In the genomic region with DNA sequence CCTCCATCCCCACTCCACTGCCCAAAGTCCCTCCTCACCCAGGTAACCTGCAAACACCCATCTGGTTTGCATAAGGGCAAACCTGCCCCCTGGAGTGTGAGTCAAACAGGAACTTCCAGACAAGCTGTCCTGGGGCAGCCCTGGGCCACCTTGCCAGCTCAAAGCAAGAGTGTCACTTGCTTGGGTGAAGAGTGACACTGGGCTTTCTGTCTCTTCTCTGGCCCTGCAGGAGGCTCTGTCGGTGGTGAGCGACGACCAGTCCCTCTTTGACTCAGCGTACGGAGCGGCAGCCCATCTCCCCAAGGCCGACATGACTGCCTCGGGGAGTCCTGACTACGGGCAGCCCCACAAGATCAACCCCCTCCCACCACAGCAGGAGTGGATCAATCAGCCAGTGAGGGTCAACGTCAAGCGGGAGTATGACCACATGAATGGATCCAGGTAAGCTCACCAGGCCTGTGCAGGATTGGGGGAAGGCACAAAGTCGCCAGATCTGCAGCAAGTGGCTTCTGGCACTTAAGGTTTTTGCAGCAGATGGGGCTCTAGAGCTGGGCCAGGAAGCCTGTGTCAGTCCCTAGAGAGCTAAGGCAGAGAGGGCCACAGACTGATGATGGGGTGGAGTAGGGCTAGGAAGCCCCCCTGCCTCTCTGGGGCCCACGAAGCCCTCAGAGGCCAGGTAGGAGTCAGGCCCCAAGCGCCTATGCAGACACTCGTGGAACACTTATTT, we compare ENCODE assay signal across 9 cellular contexts.
DNase-seq lines count a peak whose midpoint lies in the region; ATAC-seq and TF ChIP-seq lines count a peak whose summit lies in the region.
"Had no signal": no experiment of that assay in that cellular context is flagged by ENCODE, and none has a peak within 500 bp of the region (broad histone marks: within the 10 kb centered on the region; RNA-seq: fewer than 3 reads in every experiment).

No MANE protein-coding gene starts in this region.

- intact Hi-C loops in activated CD4-positive, alpha-beta T cell treated with anti-CD3 and anti-CD28 coated beads for 36 hours (cut with DNase I, micrococcal nuclease) = loop anchor here (1.0 to 10.0 kb wide), 17 partner anchors 25 to 723 kb away; partner anchors contain the start of gene FLI1 (in 1 of the 2)
- intact Hi-C loops in spleen (cut with DNase I; ENCODE audit: low total_unique reads) = loop anchor here (10.0 kb wide), 1 partner anchor 53 kb away; no protein-coding TSS in a partner anchor
- intact Hi-C loops in stomach (cut with DNase I; ENCODE audit: low total_unique reads) = no loop called here

- peak; percentile 68 for ATAC-seq in activated CD4-positive, alpha-beta T cell treated with anti-CD3 and anti-CD28 coated beads for 36 hours
- peak; percentile 83 for ATAC-seq in HG02642 (IDR thresholded peaks at IDR 0.05; ENCODE audit: poor library complexity, unreplicated experiment)

- H3K27me3 ChIP-seq in spleen (replicated peaks in 1 of 7) = no peaks in the 10 kb centered on the region
- H3K27me3 ChIP-seq in stomach = no peaks in the 10 kb centered on the region
- H3K27me3 ChIP-seq: ovary had no signal

- H3K27ac ChIP-seq in spleen = peak overlapping the region in 7 of 8 donors; percentile 32 to 80 (median 67)
- H3K27ac ChIP-seq in stomach = no peak overlapping the region
- H3K27ac ChIP-seq: ovary had no signal

- H3K27ac Mint-ChIP-seq in activated CD4-positive, alpha-beta T cell treated with anti-CD3 and anti-CD28 coated beads for 36 hours = peak overlapping the region; percentile 95
- peak overlapping the region; percentile 76 for H3K27ac Mint-ChIP-seq in T-helper 1 cell treated with Interleukin-12 subunit alpha and Interleukin-12 subunit beta and Interleukin-4 antibody, amounts not matched to agents 30 μg/mL and 1 μg/mL, for 36 hours

- WGBS in spleen, 5 donors = 67 to 89% (median 77%) methylated on average over 13 to 15 of the region's 15 CpGs
- WGBS in stomach, 5 donors = 74 to 89% (median 84%) methylated on average over 6 to 15 of the region's 15 CpGs

- H3K4me1 ChIP-seq in spleen = peaks cover 45 to 99% (median 70%) of the 10 kb centered on the region in 6 donors
- H3K4me1 ChIP-seq in stomach = peaks cover 0 to 20% (median 4%) of the 10 kb centered on the region in 4 donors

- H3K9me3 ChIP-seq in spleen (no peaks in the 10 kb centered on the region), stomach (no peaks in the 10 kb centered on the region)
- H3K9me3 ChIP-seq: ovary had no signal

- peak overlapping the region in 1 of 8 donors; percentile 30 for H3K4me3 ChIP-seq in spleen
- no peak overlapping the region for H3K4me3 ChIP-seq in stomach
- H3K4me3 ChIP-seq: ovary had no signal

- POLR2A ChIA-PET in activated CD4-positive, alpha-beta T cell treated with anti-CD3 and anti-CD28 coated beads for 36 hours (lab: Charles Lee) = interaction anchor here (0.6 to 1.5 kb wide), 4 partner anchors 31 to 469 kb away, joined by 3 to 4 read pairs (median 3); no protein-coding TSS in a partner anchor

- H3K36me3 ChIP-seq in spleen (peaks cover 0 to 87% (median 55%) of the 10 kb centered on the region in 6 donors), stomach (peaks cover 0 to 38% (median 18%) of the 10 kb centered on the region in 4 donors)
- H3K36me3 ChIP-seq: ovary had no signal

- no peak overlapping the region for H3K4me3 Mint-ChIP-seq in activated CD4-positive, alpha-beta T cell treated with anti-CD3 and anti-CD28 coated beads for 36 hours
- H3K4me3 Mint-ChIP-seq in T-helper 1 cell treated with Interleukin-12 subunit alpha and Interleukin-12 subunit beta and Interleukin-4 antibody, amounts not matched to agents 30 μg/mL and 1 μg/mL, for 36 hours = no peak overlapping the region

- H3K36me3 Mint-ChIP-seq in activated CD4-positive, alpha-beta T cell treated with anti-CD3 and anti-CD28 coated beads for 36 hours (ENCODE audit: low read depth) = peaks cover 26% of the 10 kb centered on the region
- peaks cover 43% of the 10 kb centered on the region for H3K36me3 Mint-ChIP-seq in T-helper 1 cell treated with Interleukin-12 subunit alpha and Interleukin-12 subunit beta and Interleukin-4 antibody, amounts not matched to agents 30 μg/mL and 1 μg/mL, for 36 hours (ENCODE audit: low read depth)

- TF ChIP-seq POLR2A in spleen (IDR thresholded peaks at IDR 0.05) (no peak), stomach (IDR thresholded peaks at IDR 0.05) (no peak)

- no peaks in the 10 kb centered on the region for H3K9me3 Mint-ChIP-seq in activated CD4-positive, alpha-beta T cell treated with anti-CD3 and anti-CD28 coated beads for 36 hours (ENCODE audit: low read depth)
- H3K9me3 Mint-ChIP-seq in T-helper 1 cell treated with Interleukin-12 subunit alpha and Interleukin-12 subunit beta and Interleukin-4 antibody, amounts not matched to agents 30 μg/mL and 1 μg/mL, for 36 hours = no peaks in the 10 kb centered on the region

- peak; percentile 75 for DNase-seq in activated CD4-positive, alpha-beta T cell treated with anti-CD3 and anti-CD28 coated beads for 36 hours
- DNase-seq in activated CD4-positive, alpha-beta T cell treated with anti-CD3 and anti-CD28 coated beads, Interleukin-2, amount 50 U/mL, for 4 hours = no peak
- DNase-seq in spleen = peak; percentile 80
- DNase-seq in stomach = no peak
- DNase-seq in dedifferentiated amniotic fluid mesenchymal stem cell (ENCODE audit: extremely low spot score) = no peak
- DNase-seq in NCI-H2029 treated with DMSO at 0.1 percent for 48 hours (lab: John Stamatoyannopoulos, UW) = no peak
- DNase-seq: ovary had no signal

- H3K27me3 Mint-ChIP-seq in activated CD4-positive, alpha-beta T cell treated with anti-CD3 and anti-CD28 coated beads for 36 hours = no peaks in the 10 kb centered on the region
- no peaks in the 10 kb centered on the region for H3K27me3 Mint-ChIP-seq in T-helper 1 cell treated with Interleukin-12 subunit alpha and Interleukin-12 subunit beta and Interleukin-4 antibody, amounts not matched to agents 30 μg/mL and 1 μg/mL, for 36 hours (ENCODE audit: low read depth)

- CTCF ChIA-PET in activated CD4-positive, alpha-beta T cell treated with anti-CD3 and anti-CD28 coated beads for 36 hours (lab: Charles Lee) = interaction anchor here (0.6 to 4.9 kb wide), 37 partner anchors 8 to 1286 kb away, joined by 3 to 39 read pairs (median 4); no protein-coding TSS in a partner anchor

- TF ChIP-seq CTCF in spleen (IDR thresholded peaks at IDR 0.05 in 8 of 11, conservative IDR thresholded peaks at IDR 0.05 in 3 of 11) (no peak), stomach (IDR thresholded peaks at IDR 0.05) (no peak)

- peaks cover 73% of the 10 kb centered on the region for H3K4me1 Mint-ChIP-seq in activated CD4-positive, alpha-beta T cell treated with anti-CD3 and anti-CD28 coated beads for 36 hours
- H3K4me1 Mint-ChIP-seq in T-helper 1 cell treated with Interleukin-12 subunit alpha and Interleukin-12 subunit beta and Interleukin-4 antibody, amounts not matched to agents 30 μg/mL and 1 μg/mL, for 36 hours (ENCODE audit: low read depth) = peaks cover 53% of the 10 kb centered on the region

- no peak for TF ChIP-seq EP300 in stomach (IDR thresholded peaks at IDR 0.05)

Comparison
In these comparisons a context has a peak if more than half of its experiments do, and no peak if none do; other contexts are left out.
1. DNase-seq: peak in activated CD4-positive, alpha-beta T cell treated with anti-CD3 and anti-CD28 coated beads for 36 hours (single experiment) and spleen (single experiment); none in activated CD4-positive, alpha-beta T cell treated with anti-CD3 and anti-CD28 coated beads, Interleukin-2, amount 50 U/mL, for 4 hours (0 of 2), stomach (single experiment), dedifferentiated amniotic fluid mesenchymal stem cell (single experiment) and NCI-H2029 treated with DMSO at 0.1 percent for 48 hours (single experiment).
2. H3K27ac ChIP-seq: peak in spleen (7 of 8); none in stomach (0 of 5).